2 cellular contexts compared by ENCODE assay signal in genomic region chr15:48536681-48537091, GRCh38.
TF ChIP-seq lines count a peak whose summit lies in the region.

No MANE protein-coding gene starts in this region.

TF ChIP-seq in SK-N-SH, 30 proteins besides CTCF, POLR2A, EP300 and RAD21:
- TF ChIP-seq, protein P1, sequence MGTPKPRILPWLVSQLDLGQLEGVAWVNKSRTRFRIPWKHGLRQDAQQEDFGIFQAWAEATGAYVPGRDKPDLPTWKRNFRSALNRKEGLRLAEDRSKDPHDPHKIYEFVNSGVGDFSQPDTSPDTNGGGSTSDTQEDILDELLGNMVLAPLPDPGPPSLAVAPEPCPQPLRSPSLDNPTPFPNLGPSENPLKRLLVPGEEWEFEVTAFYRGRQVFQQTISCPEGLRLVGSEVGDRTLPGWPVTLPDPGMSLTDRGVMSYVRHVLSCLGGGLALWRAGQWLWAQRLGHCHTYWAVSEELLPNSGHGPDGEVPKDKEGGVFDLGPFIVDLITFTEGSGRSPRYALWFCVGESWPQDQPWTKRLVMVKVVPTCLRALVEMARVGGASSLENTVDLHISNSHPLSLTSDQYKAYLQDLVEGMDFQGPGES (IDR thresholded peaks at IDR 0.05; ENCODE audit: low read depth, low read length) = no peak
- TF ChIP-seq RCOR1 (IDR thresholded peaks at IDR 0.05; ENCODE audit: low read length) = peak; percentile 52; the same call in 1 of the 2 replicates
TF ChIP-seq in SK-N-SH: peak in this region for 1.

TF ChIP-seq in endothelial cell of umbilical vein, 7 proteins besides CTCF, POLR2A, EP300 and RAD21:
- peak; percentile 40 for TF ChIP-seq POLR2AphosphoS5 (IDR thresholded peaks at IDR 0.05; ENCODE audit: insufficient read depth, low read depth, low read length)
- TF ChIP-seq, protein P2, sequence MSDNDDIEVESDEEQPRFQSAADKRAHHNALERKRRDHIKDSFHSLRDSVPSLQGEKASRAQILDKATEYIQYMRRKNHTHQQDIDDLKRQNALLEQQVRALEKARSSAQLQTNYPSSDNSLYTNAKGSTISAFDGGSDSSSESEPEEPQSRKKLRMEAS (IDR thresholded peaks at IDR 0.05; ENCODE audit: insufficient read depth, insufficient read length) = no peak
